18 cellular contexts compared by ENCODE assay signal in genomic region chr20:47586648-47587306, GRCh38.
DNase-seq lines count a peak whose midpoint lies in the region; ATAC-seq, FAIRE-seq and TF ChIP-seq lines count a peak whose summit lies in the region.
"Had no signal": no experiment of that assay in that cellular context is flagged by ENCODE, and none has a peak within 500 bp of the region (broad histone marks: within the 10 kb centered on the region; RNA-seq: fewer than 3 reads in every experiment).

No MANE protein-coding gene starts in this region.

- no peak overlapping the region for H4K5ac ChIP-seq in mesendoderm (ENCODE audit: low read length)

- no peak overlapping the region for H2AFZ ChIP-seq in mesenchymal stem cell (ENCODE audit: low read depth, low read length)

- H3K27ac Mint-ChIP-seq in HFFc6 = peak overlapping the region; percentile 22; the same call in 1 of the 2 replicates

- no peak overlapping the region for H3K18ac ChIP-seq in mesendoderm (ENCODE audit: low read length)
- no peak overlapping the region for H3K18ac ChIP-seq in mesenchymal stem cell (ENCODE audit: low read depth in 1 of 2, low read length in 2 of 2)

- no peak overlapping the region for H3K4ac ChIP-seq in mesendoderm (ENCODE audit: low read depth, low read length)
- H3K4ac ChIP-seq in mesenchymal stem cell (ENCODE audit: low read depth in 1 of 2, low read length in 2 of 2) = no peak overlapping the region

- H2BK15ac ChIP-seq in mesendoderm (replicated peaks; ENCODE audit: low read depth) = no peak overlapping the region
- no peak overlapping the region for H2BK15ac ChIP-seq in mesenchymal stem cell (ENCODE audit: low read depth, poor library complexity, severe bottlenecking)

- no peak overlapping the region for H3K14ac ChIP-seq in mesenchymal stem cell (ENCODE audit: low read length in 2 of 2)

- no peak overlapping the region for H2BK5ac ChIP-seq in mesendoderm (ENCODE audit: low read length)
- H2BK5ac ChIP-seq in mesenchymal stem cell (ENCODE audit: low read depth, low read length, poor library complexity, severe bottlenecking) = no peak overlapping the region

- H3K9me3 Mint-ChIP-seq in HFFc6 = no peaks in the 10 kb centered on the region

- FAIRE-seq in bronchial epithelial cell (lab: Jason Lieb, UNC) = no peak

- H3K4me2 ChIP-seq in mesendoderm (ENCODE audit: low read length) (no peak overlapping the region), mesenchymal stem cell (ENCODE audit: low read length, poor library complexity, severe bottlenecking) (no peak overlapping the region)

- H2BK120ac ChIP-seq in mesendoderm (ENCODE audit: low read depth, low read length) (no peak overlapping the region), mesenchymal stem cell (ENCODE audit: low read depth, low read length) (no peak overlapping the region)

- H3K27me3 Mint-ChIP-seq in HFFc6 (ENCODE audit: insufficient read depth) = no peaks in the 10 kb centered on the region

- no peaks in the 10 kb centered on the region for H3K9me3 ChIP-seq in mesenchymal stem cell (ENCODE audit: control insufficient read depth, low read length)
- H3K9me3 ChIP-seq: Caco-2, heart right ventricle, left lung, tibial nerve had no signal

- TF ChIP-seq CTCF in HFFc6 (IDR thresholded peaks at IDR 0.05) (no peak), bronchial epithelial cell (IDR thresholded peaks at IDR 0.05; ENCODE audit: insufficient read depth, low read length, severe bottlenecking) (no peak)

- H3K4me3 ChIP-seq in bronchial epithelial cell (ENCODE audit: low read depth, low read length) (no peak overlapping the region), mesendoderm (ENCODE audit: low read length) (no peak overlapping the region), mesenchymal stem cell (ENCODE audit: insufficient read depth in 1 of 2, low read depth in 1 of 2, low read length in 2 of 2) (no peak overlapping the region)
- H3K4me3 ChIP-seq: heart right ventricle, left lung, tibial nerve had no signal

- H3K9ac ChIP-seq in mesendoderm (ENCODE audit: low read length) (no peak overlapping the region), mesenchymal stem cell (ENCODE audit: low read length) (no peak overlapping the region)

- H3K23ac ChIP-seq in mesendoderm (ENCODE audit: low read length) = no peak overlapping the region
- H3K23ac ChIP-seq in mesenchymal stem cell (ENCODE audit: low read length in 2 of 2) = no peak overlapping the region

- H3K36me3 ChIP-seq in bronchial epithelial cell (ENCODE audit: control insufficient read depth, insufficient read depth, low read length) (peaks cover 1% of the 10 kb centered on the region), mesendoderm (ENCODE audit: control insufficient read depth, insufficient read depth, low read length) (no peaks in the 10 kb centered on the region), mesenchymal stem cell (ENCODE audit: control insufficient read depth in 1 of 2, insufficient read depth in 2 of 2, low read depth in 1 of 2, low read length in 2 of 2) (peaks cover 7 to 34% of the 10 kb centered on the region in 2 experiments)

- no peak overlapping the region for H3K56ac ChIP-seq in mesendoderm (ENCODE audit: low read length)

- H3K79me1 ChIP-seq in mesendoderm (ENCODE audit: low read length) (no peaks in the 10 kb centered on the region), mesenchymal stem cell (replicated peaks; ENCODE audit: low read length, poor library complexity, severe bottlenecking) (peaks cover 25% of the 10 kb centered on the region)

- H3K4me1 ChIP-seq in mesendoderm (ENCODE audit: control insufficient read depth, low read depth, low read length) = peaks cover 5% of the 10 kb centered on the region
- H3K4me1 ChIP-seq in mesenchymal stem cell (ENCODE audit: control insufficient read depth, insufficient read depth, low read depth, low read length) = peaks cover 3% of the 10 kb centered on the region
- H3K4me1 ChIP-seq: Caco-2 had no signal

- H3K27ac ChIP-seq in mesendoderm (ENCODE audit: low read depth, low read length) (no peak overlapping the region), mesenchymal stem cell (ENCODE audit: low read length, poor library complexity, severe bottlenecking) (no peak overlapping the region)
- H3K27ac ChIP-seq: left lung, tibial nerve had no signal

- H3K27me3 ChIP-seq in bronchial epithelial cell (ENCODE audit: control insufficient read depth, insufficient read depth, low read length) (no peaks in the 10 kb centered on the region), mesendoderm (ENCODE audit: insufficient read depth, low read length, poor library complexity) (no peaks in the 10 kb centered on the region), mesenchymal stem cell (ENCODE audit: control insufficient read depth in 1 of 2, insufficient read depth in 1 of 2, low read length in 2 of 2) (no peaks in the 10 kb centered on the region)
- H3K27me3 ChIP-seq: heart right ventricle, left lung, tibial nerve had no signal

- H3K79me2 ChIP-seq in mesendoderm (ENCODE audit: control insufficient read depth, insufficient read depth, low read length) = no peaks in the 10 kb centered on the region

- no peak overlapping the region for H3K4me3 Mint-ChIP-seq in HFFc6

- WGBS in mesendoderm (ENCODE audit: extremely low coverage, insufficient coverage, low lambda C conversion rate) = no CpG with 5 or more reads among the region's 7 CpGs
- WGBS in mesenchymal stem cell = 98% methylated on average over 3 of the region's 7 CpGs

- no peak overlapping the region for H4K91ac ChIP-seq in mesenchymal stem cell (ENCODE audit: low read length)

- no peak for ATAC-seq in HG02759 (IDR thresholded peaks at IDR 0.05; ENCODE audit: unreplicated experiment)
- ATAC-seq: heart right ventricle, left lung had no signal

- peaks cover 26% of the 10 kb centered on the region for H3K4me1 Mint-ChIP-seq in HFFc6 (ENCODE audit: low read depth)

- H3K36me3 Mint-ChIP-seq in HFFc6 (ENCODE audit: low read depth) = peaks cover 10% of the 10 kb centered on the region; the same call in 1 of the 2 replicates

- peak; percentile 77 for DNase-seq in DMS 273 (lab: John Stamatoyannopoulos, UW; ENCODE audit: unreplicated experiment)
- DNase-seq in HFFc6 = no peak
- DNase-seq in bronchial epithelial cell (ENCODE audit: low read depth) = peak; percentile 18
- peak; percentile 35 for DNase-seq in mesendoderm
- no peak for DNase-seq in putamen (ENCODE audit: low spot score)
- no peak for DNase-seq in GM19240 (ENCODE audit: insufficient read length, low spot score)
- DNase-seq in mesenchymal stem cell = no peak
- DNase-seq: Caco-2; effector CD4-positive, alpha-beta T cell; heart right ventricle; left lung; MM.1S; nucleus accumbens; RPMI8226; stimulated activated CD4-positive, alpha-beta T cell treated with anti-CD3 and anti-CD28 coated beads, Interleukin-12 subunit alpha, Interleukin-12 subunit beta, amount 100 ng/mL, for 4 hours; T-helper 9 cell had no signal

- no peak overlapping the region for H2AK5ac ChIP-seq in mesendoderm (ENCODE audit: low read length)
- no peak overlapping the region for H2AK5ac ChIP-seq in mesenchymal stem cell (ENCODE audit: low read length, severe bottlenecking)

- no peak overlapping the region for H2BK12ac ChIP-seq in mesenchymal stem cell (ENCODE audit: low read length in 2 of 2)

- no peak overlapping the region for H4K8ac ChIP-seq in mesendoderm (ENCODE audit: low read depth, low read length)
- H4K8ac ChIP-seq in mesenchymal stem cell (ENCODE audit: low read length) = no peak overlapping the region

Comparison
In these comparisons a context has a peak if more than half of its experiments do, and no peak if none do; other contexts are left out.
1. DNase-seq: peak in DMS 273 (single experiment), bronchial epithelial cell (single experiment) and mesendoderm (single experiment); none in HFFc6 (single experiment), putamen (single experiment), GM19240 (single experiment) and mesenchymal stem cell (single experiment).